Comparison of ENCODE assay signal across 13 cellular contexts in genomic region chr2:3619661-3620060, GRCh38. TPM values are rescaled to one million over a fixed set of nuclear protein-coding genes. Genes with fewer than 3 reads are reported as not detected.
"Had no signal": no experiment of that assay in that cellular context is flagged by ENCODE, and none has a peak within 500 bp of the region (broad histone marks: within the 10 kb centered on the region; RNA-seq: fewer than 3 reads in every experiment).

No MANE protein-coding gene starts in this region.

RNA-seq across cellular contexts. Expression of gene COLEC11, which starts 24.7 kb away (rescaled TPM):
- total RNA-seq: activated B cell treated with CpG ODN at 0.5 μM for 24 hours; activated T-helper 1 cell treated with anti-CD3 and anti-CD28 coated beads, Interleukin-12 subunit alpha, Interleukin-12 subunit beta, Interleukin-2, Interleukin-4 antibody, amounts not matched to agents 30 ng/mL and 10 ng/mL and 1 ng/mL, durations not matched to agents 14 hours and 24 hours and 36 hours had no signal

RNA-seq across cellular contexts. Expression of gene ALLC, which starts 38.3 kb away (rescaled TPM):
- total RNA-seq: activated B cell treated with CpG ODN at 0.5 μM for 24 hours; activated CD4-positive, alpha-beta memory T cell treated with anti-CD3 and anti-CD28 coated beads for 36 hours; activated CD4-positive, alpha-beta T cell treated with anti-CD3 and anti-CD28 coated beads, Interleukin-2, amount 10 ng/mL, durations not matched to agents 24 days and 14 days; activated CD8-positive, alpha-beta memory T cell treated with anti-CD3 and anti-CD28 coated beads for 36 hours; activated CD8-positive, alpha-beta T cell treated with anti-CD3 and anti-CD28 coated beads for 36 hours; activated naive CD8-positive, alpha-beta T cell treated with anti-CD3 and anti-CD28 coated beads, Interleukin-2, amount 10 ng/mL, durations not matched to agents 7 days and 5 days; activated T-cell treated with anti-CD3 and anti-CD28 coated beads, Interleukin-2, amount 50 U/mL, for 4 hours; activated T-cell treated with anti-CD3 and anti-CD28 coated beads, Interleukin-2, amount 50 U/mL, for 72 hours; activated T-helper 1 cell treated with anti-CD3 and anti-CD28 coated beads, Interleukin-12 subunit alpha, Interleukin-12 subunit beta, Interleukin-2, Interleukin-4 antibody, amounts not matched to agents 30 ng/mL and 10 ng/mL and 1 ng/mL, durations not matched to agents 14 hours and 24 hours and 36 hours; activated T-helper 17 cell treated with anti-CD3 and anti-CD28 coated beads, Interleukin-2, amount 50 U/mL, for 72 hours; ascending aorta; bronchial epithelial cell; cardiac muscle cell had no signal
- polyA plus RNA-seq: cardiac muscle cell had no signal
